Comparison of ENCODE assay signal across 27 cellular contexts in genomic region chr10:71009031-71009605, GRCh38.
"Had no signal": no experiment of that assay in that cellular context is flagged by ENCODE, and none has a peak within 500 bp of the region (broad histone marks: within the 10 kb centered on the region; RNA-seq: fewer than 3 reads in every experiment).

No MANE protein-coding gene starts in this region.

- H3K27ac Mint-ChIP-seq: activated CD4-positive, alpha-beta memory T cell treated with anti-CD3 and anti-CD28 coated beads for 36 hours; activated naive CD4-positive, alpha-beta T cell treated with anti-CD3 and anti-CD28 coated beads for 36 hours; activated naive CD8-positive, alpha-beta T cell treated with anti-CD3 and anti-CD28 coated beads for 36 hours; activated T-helper 1 cell treated with anti-CD3 and anti-CD28 coated beads, Interleukin-12 subunit alpha, Interleukin-12 subunit beta, Interleukin-2, Interleukin-4 antibody, amounts not matched to agents 30 ng/mL and 10 ng/mL and 1 ng/mL, durations not matched to agents 14 hours and 24 hours and 36 hours; nephron; stimulated activated effector memory CD8-positive, alpha-beta T cell treated with anti-CD3 and anti-CD28 coated beads, Interleukin-12 subunit alpha, Interleukin-12 subunit beta, amount 100 ng/mL, for 72 hours; stimulated activated naive CD8-positive, alpha-beta T cell treated with anti-CD3 and anti-CD28 coated beads, Interleukin-15, Interleukin-2, amounts not matched to agents 100 ng/mL and 50 ng/mL, for 24 hours; type B pancreatic cell had no signal

- H3K27me3 Mint-ChIP-seq: activated CD4-positive, alpha-beta memory T cell treated with anti-CD3 and anti-CD28 coated beads for 36 hours; stimulated activated naive CD8-positive, alpha-beta T cell treated with anti-CD3 and anti-CD28 coated beads, Interleukin-15, Interleukin-2, amounts not matched to agents 100 ng/mL and 50 ng/mL, for 24 hours had no signal

- H3K4me3 Mint-ChIP-seq: activated CD4-positive, alpha-beta memory T cell treated with anti-CD3 and anti-CD28 coated beads for 36 hours; activated naive CD4-positive, alpha-beta T cell treated with anti-CD3 and anti-CD28 coated beads for 36 hours; activated naive CD8-positive, alpha-beta T cell treated with anti-CD3 and anti-CD28 coated beads for 36 hours; activated T-helper 1 cell treated with anti-CD3 and anti-CD28 coated beads, Interleukin-12 subunit alpha, Interleukin-12 subunit beta, Interleukin-2, Interleukin-4 antibody, amounts not matched to agents 30 ng/mL and 10 ng/mL and 1 ng/mL, durations not matched to agents 14 hours and 24 hours and 36 hours; nephron; stimulated activated effector memory CD8-positive, alpha-beta T cell treated with anti-CD3 and anti-CD28 coated beads, Interleukin-12 subunit alpha, Interleukin-12 subunit beta, amount 100 ng/mL, for 72 hours; stimulated activated naive CD8-positive, alpha-beta T cell treated with anti-CD3 and anti-CD28 coated beads, Interleukin-15, Interleukin-2, amounts not matched to agents 100 ng/mL and 50 ng/mL, for 24 hours; type B pancreatic cell had no signal

- H3K9me3 Mint-ChIP-seq: activated CD4-positive, alpha-beta memory T cell treated with anti-CD3 and anti-CD28 coated beads for 36 hours; activated naive CD4-positive, alpha-beta T cell treated with anti-CD3 and anti-CD28 coated beads for 36 hours; activated naive CD8-positive, alpha-beta T cell treated with anti-CD3 and anti-CD28 coated beads for 36 hours; activated T-helper 1 cell treated with anti-CD3 and anti-CD28 coated beads, Interleukin-12 subunit alpha, Interleukin-12 subunit beta, Interleukin-2, Interleukin-4 antibody, amounts not matched to agents 30 ng/mL and 10 ng/mL and 1 ng/mL, durations not matched to agents 14 hours and 24 hours and 36 hours; nephron; stimulated activated effector memory CD8-positive, alpha-beta T cell treated with anti-CD3 and anti-CD28 coated beads, Interleukin-12 subunit alpha, Interleukin-12 subunit beta, amount 100 ng/mL, for 72 hours; stimulated activated naive CD8-positive, alpha-beta T cell treated with anti-CD3 and anti-CD28 coated beads, Interleukin-15, Interleukin-2, amounts not matched to agents 100 ng/mL and 50 ng/mL, for 24 hours; type B pancreatic cell had no signal

- H3K4me1 Mint-ChIP-seq: activated naive CD8-positive, alpha-beta T cell treated with anti-CD3 and anti-CD28 coated beads for 36 hours; stimulated activated effector memory CD8-positive, alpha-beta T cell treated with anti-CD3 and anti-CD28 coated beads, Interleukin-12 subunit alpha, Interleukin-12 subunit beta, amount 100 ng/mL, for 72 hours had no signal

- H3K36me3 Mint-ChIP-seq: activated CD4-positive, alpha-beta memory T cell treated with anti-CD3 and anti-CD28 coated beads for 36 hours; activated naive CD8-positive, alpha-beta T cell treated with anti-CD3 and anti-CD28 coated beads for 36 hours; stimulated activated effector memory CD8-positive, alpha-beta T cell treated with anti-CD3 and anti-CD28 coated beads, Interleukin-12 subunit alpha, Interleukin-12 subunit beta, amount 100 ng/mL, for 72 hours; type B pancreatic cell had no signal

- ATAC-seq: body of pancreas; left ventricle myocardium superior; mucosa of descending colon; stimulated activated effector memory CD8-positive, alpha-beta T cell treated with anti-CD3 and anti-CD28 coated beads, Interleukin-12 subunit alpha, Interleukin-12 subunit beta, amount 100 ng/mL, for 72 hours had no signal

- DNase-seq: activated CD4-positive, alpha-beta memory T cell treated with anti-CD3 and anti-CD28 coated beads for 36 hours; activated CD4-positive, alpha-beta T cell treated with anti-CD3 and anti-CD28 coated beads for 4 hours; activated CD4-positive, CD25-positive, alpha-beta regulatory T cell; activated CD8-positive, alpha-beta memory T cell treated with anti-CD3 and anti-CD28 coated beads, Interleukin-2, amount 50 U/mL, for 4 hours; activated effector memory CD4-positive, alpha-beta T cell treated with anti-CD3 and anti-CD28 coated beads, Interleukin-2, amount 50 U/mL, for 16 hours; activated naive CD4-positive, alpha-beta T cell treated with anti-CD3 and anti-CD28 coated beads for 36 hours; activated naive CD8-positive, alpha-beta T cell treated with anti-CD3 and anti-CD28 coated beads for 36 hours; activated T-cell treated with anti-CD3 and anti-CD28 coated beads, Interleukin-2, amount 50 U/mL, for 1 hour; body of pancreas; cerebellar nuclear complex; colonic mucosa; effector CD8-positive, alpha-beta T cell; esophagus squamous epithelium; foreskin melanocyte; islet precursor cell; left ventricle myocardium superior; mucosa of descending colon; ovary; sigmoid colon; small intestine; stimulated activated CD4-positive, alpha-beta T cell treated with anti-CD3 and anti-CD28 coated beads, Interleukin-4, amount 100 ng/mL, for 24 hours; substantia nigra had no signal
